16 cellular contexts compared by ENCODE assay signal in genomic region chrY:8807648-8808408, GRCh38.
"Had no signal": no experiment of that assay in that cellular context is flagged by ENCODE, and none has a peak within 500 bp of the region (broad histone marks: within the 10 kb centered on the region; RNA-seq: fewer than 3 reads in every experiment).

No MANE protein-coding gene starts in this region.

- H3K36me3 ChIP-seq: left lung, neural progenitor cell, pancreas, stomach, tibial artery, vagina had no signal

- H3K4me3 ChIP-seq: dorsolateral prefrontal cortex, left lung, neural progenitor cell, pancreas, stomach, tibial artery, vagina had no signal

- H3K4me2 ChIP-seq: neural progenitor cell had no signal

- H3K9ac ChIP-seq: neural progenitor cell had no signal

- H3K9me3 ChIP-seq: left lung, pancreas, stomach, tibial artery, vagina had no signal

- H3K27ac ChIP-seq: dorsolateral prefrontal cortex, left lung, neural progenitor cell, pancreas, stomach, tibial artery, vagina had no signal

- ATAC-seq: activated CD4-positive, alpha-beta T cell treated with anti-CD3 and anti-CD28 coated beads for 36 hours; left lung; pancreas had no signal

- H2AFZ ChIP-seq: neural progenitor cell had no signal

- DNase-seq: activated CD4-positive, alpha-beta memory T cell treated with anti-CD3 and anti-CD28 coated beads, Interleukin-2, amount 10 ng/mL, durations not matched to agents 7 days and 5 days; activated CD4-positive, alpha-beta T cell treated with anti-CD3 and anti-CD28 coated beads for 36 hours; activated gamma-delta T cell treated with Interleukin-2 at 50 U/mL for 16 hours; activated naive CD8-positive, alpha-beta T cell treated with anti-CD3 and anti-CD28 coated beads, Interleukin-2, amount 10 ng/mL, durations not matched to agents 7 days and 5 days; activated T-cell treated with anti-CD3 and anti-CD28 coated beads, Interleukin-2, amount 50 U/mL, for 48 hours; anterior cingulate cortex; dorsolateral prefrontal cortex; foreskin melanocyte; left lung; mesendoderm; pancreas; stimulated activated CD4-positive, alpha-beta T cell treated with anti-CD3 and anti-CD28 coated beads, Interleukin-4, amount 100 ng/mL, for 4 hours; stomach; tibial artery had no signal

- H3K4me1 ChIP-seq: left lung, neural progenitor cell, pancreas, stomach, tibial artery, vagina had no signal

- H3K27me3 ChIP-seq: dorsolateral prefrontal cortex, left lung, neural progenitor cell, pancreas, stomach, tibial artery, vagina had no signal
